Comparison of ENCODE assay signal across 11 cellular contexts in genomic region chr19:49335784-49336481, GRCh38. TPM values are rescaled to one million over a fixed set of nuclear protein-coding genes. Genes with fewer than 3 reads are reported as not detected.
A peak's percentile ranks its signal among the peaks of the same experiment; 100 is the strongest.
DNase-seq lines count a peak whose midpoint lies in the region; ATAC-seq and TF ChIP-seq lines count a peak whose summit lies in the region.
"Had no signal": no experiment of that assay in that cellular context is flagged by ENCODE, and none has a peak within 500 bp of the region (broad histone marks: within the 10 kb centered on the region; RNA-seq: fewer than 3 reads in every experiment).

No MANE protein-coding gene starts in this region.

- no peaks in the 10 kb centered on the region for H3K36me3 Mint-ChIP-seq in MCF 10A (ENCODE audit: insufficient read depth, unreplicated experiment)
- H3K36me3 Mint-ChIP-seq in activated CD4-positive, alpha-beta T cell treated with anti-CD3 and anti-CD28 coated beads, Interleukin-2, amount 10 ng/mL, durations not matched to agents 7 days and 5 days (ENCODE audit: low read depth): peaks cover 61% of the 10 kb centered on the region

- H3K27ac ChIP-seq in breast epithelium (no peak overlapping the region), right lobe of liver (peak overlapping the region in 1 of 3 donors; percentile 7), transverse colon (peak overlapping the region; percentile 29 to 71 (median 43)), mammary epithelial cell (ENCODE audit: insufficient read depth, low read depth, low read length) (no peak overlapping the region)

- intact Hi-C loops in breast epithelium (cut with DNase I; ENCODE audit: low total_unique reads) (no loop called here), MCF 10A (cut with micrococcal nuclease) (no loop called here), right lobe of liver (cut with DNase I) (no loop called here), transverse colon (cut with DNase I; ENCODE audit: low total_unique reads) (no loop called here), mammary epithelial cell (cut with micrococcal nuclease) (no loop called here)

- TF ChIP-seq CTCF in breast epithelium (IDR thresholded peaks at IDR 0.05) (no peak), MCF 10A (IDR thresholded peaks at IDR 0.05; ENCODE audit: unreplicated experiment) (no peak), right lobe of liver (IDR thresholded peaks at IDR 0.05) (no peak), transverse colon (IDR thresholded peaks at IDR 0.05) (no peak), BE2C (IDR thresholded peaks at IDR 0.05; ENCODE audit: low read depth, low read length) (no peak), mammary epithelial cell (conservative IDR thresholded peaks at IDR 0.05 in 1 of 2, IDR thresholded peaks at IDR 0.05 in 1 of 2; ENCODE audit: extremely low read depth in 1 of 2, insufficient read depth in 1 of 2, low read depth in 1 of 2, low read length in 2 of 2) (no peak)

- H3K36me3 ChIP-seq in breast epithelium (no peaks in the 10 kb centered on the region), right lobe of liver (no peaks in the 10 kb centered on the region), transverse colon (no peaks in the 10 kb centered on the region), BE2C (no peaks in the 10 kb centered on the region), mammary epithelial cell (ENCODE audit: insufficient read depth, low read length) (no peaks in the 10 kb centered on the region)

- H3K4me3 ChIP-seq in breast epithelium (peak overlapping the region; percentile 14 to 43 (median 27)), right lobe of liver (peak overlapping the region; percentile 6 to 24 (median 23)), transverse colon (peak overlapping the region in 3 of 4 donors; percentile 14 to 46 (median 21)), BE2C (ENCODE audit: low read depth, low read length) (no peak overlapping the region), mammary epithelial cell (replicated peaks in 1 of 3; ENCODE audit: insufficient read depth in 1 of 3, low read depth in 2 of 3, low read length in 3 of 3) (no peak overlapping the region)

- peaks cover 6% of the 10 kb centered on the region for H3K4me1 Mint-ChIP-seq in MCF 10A (ENCODE audit: insufficient read depth, unreplicated experiment)
- H3K4me1 Mint-ChIP-seq in activated CD4-positive, alpha-beta T cell treated with anti-CD3 and anti-CD28 coated beads, Interleukin-2, amount 10 ng/mL, durations not matched to agents 7 days and 5 days: peaks cover 82% of the 10 kb centered on the region

- no peaks in the 10 kb centered on the region for H3K27me3 Mint-ChIP-seq in MCF 10A (ENCODE audit: insufficient read depth, unreplicated experiment)
- H3K27me3 Mint-ChIP-seq in activated CD4-positive, alpha-beta T cell treated with anti-CD3 and anti-CD28 coated beads, Interleukin-2, amount 10 ng/mL, durations not matched to agents 7 days and 5 days: no peaks in the 10 kb centered on the region

- TF ChIP-seq POLR2A in breast epithelium (IDR thresholded peaks at IDR 0.05): no peak
- TF ChIP-seq POLR2A in right lobe of liver (IDR thresholded peaks at IDR 0.05): no peak
- TF ChIP-seq POLR2A in transverse colon (IDR thresholded peaks at IDR 0.05): no peak

- H3K27ac Mint-ChIP-seq in MCF 10A (ENCODE audit: low read depth, unreplicated experiment): no peak overlapping the region
- H3K27ac Mint-ChIP-seq in activated CD4-positive, alpha-beta T cell treated with anti-CD3 and anti-CD28 coated beads, Interleukin-2, amount 10 ng/mL, durations not matched to agents 7 days and 5 days: peak overlapping the region; percentile 100

- 69% methylated on average over 7 of the region's 14 CpGs for WGBS in right lobe of liver (ENCODE audit: insufficient coverage, low coverage, low lambda C conversion rate, missing lambda C conversion rate)
- WGBS in transverse colon (ENCODE audit: low coverage in 1 of 2), 2 donors: 59 to 76% methylated on average over 6 to 14 of the region's 14 CpGs
- WGBS in mammary epithelial cell (ENCODE audit: low coverage, missing lambda C conversion rate): 75% methylated on average over 14 of the region's 14 CpGs

- H3K9me3 ChIP-seq in breast epithelium (no peaks in the 10 kb centered on the region), right lobe of liver (no peaks in the 10 kb centered on the region), transverse colon (no peaks in the 10 kb centered on the region), BE2C (no peaks in the 10 kb centered on the region; the same call in 1 of the 2 replicates), mammary epithelial cell (replicated peaks; ENCODE audit: insufficient read depth, low read length) (no peaks in the 10 kb centered on the region)

- peak; percentile 15 to 38 for DNase-seq in breast epithelium (ENCODE audit: low spot score in 2 of 2)
- no peak for DNase-seq in MCF 10A (ENCODE audit: unreplicated experiment)
- DNase-seq in activated CD4-positive, alpha-beta T cell treated with anti-CD3 and anti-CD28 coated beads, Interleukin-2, amount 10 ng/mL, durations not matched to agents 7 days and 5 days: peak; percentile 54
- peak in 1 of 3 donors; percentile 28 for DNase-seq in right lobe of liver
- DNase-seq in transverse colon: no peak
- DNase-seq in BE2C: no peak
- DNase-seq in mammary epithelial cell: no peak

- POLR2A ChIA-PET in MCF 10A (lab: Yijun Ruan, JAX): interaction anchor here (0.6 kb wide), 1 partner anchor 152 kb away, joined by 3 read pairs; no protein-coding TSS in a partner anchor
- POLR2A ChIA-PET in activated CD4-positive, alpha-beta T cell treated with anti-CD3 and anti-CD28 coated beads, Interleukin-2, amount 10 ng/mL, durations not matched to agents 7 days and 5 days (lab: Charles Lee): no interaction called here

- CTCF ChIA-PET in MCF 10A (lab: Yijun Ruan, JAX): interaction anchor here (0.7 kb wide), 1 partner anchor 13 kb away, joined by 5 read pairs; no protein-coding TSS in a partner anchor
- CTCF ChIA-PET in activated CD4-positive, alpha-beta T cell treated with anti-CD3 and anti-CD28 coated beads, Interleukin-2, amount 10 ng/mL, durations not matched to agents 7 days and 5 days (lab: Charles Lee): interaction anchor here (1.2 kb wide), 1 partner anchor 138 kb away, joined by 3 read pairs; the partner anchor contains the start of gene FLT3LG
- CTCF ChIA-PET in mammary epithelial cell (lab: Charles Lee; ENCODE audit: low non-redundant PET): no interaction called here

- H3K9me3 Mint-ChIP-seq in MCF 10A (ENCODE audit: unreplicated experiment): no peaks in the 10 kb centered on the region
- no peaks in the 10 kb centered on the region for H3K9me3 Mint-ChIP-seq in activated CD4-positive, alpha-beta T cell treated with anti-CD3 and anti-CD28 coated beads, Interleukin-2, amount 10 ng/mL, durations not matched to agents 7 days and 5 days

- in situ Hi-C loops in transverse colon (cut with MboI; ENCODE audit: low pct_ligation_motif_present in 1 of 4, low pct_unique_long_range_greater_than_20kb in 1 of 4, low sequenced_read_pairs in 3 of 4): no loop called here
- in situ Hi-C loops in mammary epithelial cell (cut with MboI; ENCODE audit: low sequenced_read_pairs in 2 of 2): no loop called here

- H3K4me2 ChIP-seq in mammary epithelial cell (ENCODE audit: insufficient read depth, low read depth, low read length): no peak overlapping the region

- dilution Hi-C loops in mammary epithelial cell (cut with HindIII; ENCODE audit: low sequenced_read_pairs): no loop called here

- H3K9ac ChIP-seq in mammary epithelial cell (ENCODE audit: insufficient read depth, low read length): no peak overlapping the region

- no TSS peak for BruUV-seq in MCF 10A (replicated peaks; lab: Mats Ljungman, UMichigan)
- BruUV-seq in mammary epithelial cell (replicated peaks; lab: Mats Ljungman, UMichigan): no TSS peak

- no peak for ATAC-seq in right lobe of liver
- ATAC-seq in GM21423 (IDR thresholded peaks at IDR 0.05; ENCODE audit: unreplicated experiment): no peak
- ATAC-seq: esophagus mucosa had no signal

- peaks cover 0 to 6% of the 10 kb centered on the region in 2 donors for H3K4me1 ChIP-seq in breast epithelium
- peaks cover 0 to 19% (median 6%) of the 10 kb centered on the region in 4 donors for H3K4me1 ChIP-seq in right lobe of liver
- peaks cover 7 to 39% (median 24%) of the 10 kb centered on the region in 4 donors for H3K4me1 ChIP-seq in transverse colon
- no peaks in the 10 kb centered on the region; the same call in 1 of the 2 replicates for H3K4me1 ChIP-seq in BE2C
- peaks cover 13% of the 10 kb centered on the region for H3K4me1 ChIP-seq in mammary epithelial cell (ENCODE audit: insufficient read depth, low read length)

- H3K27me3 ChIP-seq in breast epithelium (no peaks in the 10 kb centered on the region), right lobe of liver (no peaks in the 10 kb centered on the region), transverse colon (no peaks in the 10 kb centered on the region), BE2C (no peaks in the 10 kb centered on the region), mammary epithelial cell (ENCODE audit: insufficient read depth, low read length) (no peaks in the 10 kb centered on the region)

- no peak overlapping the region for H2AFZ ChIP-seq in mammary epithelial cell (ENCODE audit: low read depth, low read length)

- H4K20me1 ChIP-seq in mammary epithelial cell (ENCODE audit: insufficient read depth, low read length): no peaks in the 10 kb centered on the region

- TF ChIP-seq EP300 in transverse colon (IDR thresholded peaks at IDR 0.05; ENCODE audit: low read depth): no peak

- no peak overlapping the region for H3K4me3 Mint-ChIP-seq in MCF 10A (ENCODE audit: unreplicated experiment)
- H3K4me3 Mint-ChIP-seq in activated CD4-positive, alpha-beta T cell treated with anti-CD3 and anti-CD28 coated beads, Interleukin-2, amount 10 ng/mL, durations not matched to agents 7 days and 5 days: peak overlapping the region; percentile 100

- H3K79me2 ChIP-seq in mammary epithelial cell (ENCODE audit: insufficient read depth, low read length): no peaks in the 10 kb centered on the region

RNA-seq across cellular contexts. Expression of gene CD37, which starts 0.7 kb away (rescaled TPM):
- total RNA-seq in breast epithelium (10 to 100 TPM in 2 of 3 donors, 1 to 10 TPM in 1; 2.9 to 19.7 (median 15.4) TPM), MCF 10A (2022) (not detected in 2 replicates), right lobe of liver (1 to 10 TPM; 1.1 to 5.0 (median 3.5) TPM), transverse colon (10 to 100 TPM in 3 of 4 donors, 1 to 10 TPM in 1; 8.5 to 24.0 (median 13.3) TPM), mammary epithelial cell (not detected)
- total RNA-seq in activated CD4-positive, alpha-beta T cell treated with anti-CD3 and anti-CD28 coated beads, Interleukin-2, amount 10 ng/mL, durations not matched to agents 7 days and 5 days: 100 to 1,000 TPM; 268 to 352 TPM
- polyA plus RNA-seq in BE2C (2012; ENCODE audit: insufficient read depth, insufficient read length, low read depth): 1.2 TPM
- not detected for polyA plus RNA-seq in mammary epithelial cell
- not detected for polyA minus RNA-seq in mammary epithelial cell
- total RNA-seq: kidney epithelial cell had no signal
- polyA plus RNA-seq: BJ had no signal

RNA-seq across cellular contexts. Expression of gene SLC6A16, which starts 10.9 kb away (rescaled TPM):
- total RNA-seq in breast epithelium (1 to 10 TPM; 1.2 to 2.7 (median 2.0) TPM), MCF 10A (2022) (0.39 TPM in 1 of 2 replicates, not detected in the other), right lobe of liver (1 to 10 TPM in 4 of 6 experiments, under 1 TPM in 2; 0.25 to 4.6 (median 2.4) TPM), transverse colon (under 1 TPM in 3 of 4 donors, not detected in 1; 0.40 to 0.75 (median 0.48) TPM), mammary epithelial cell (under 1 TPM; 0.17 to 0.59 TPM)
- total RNA-seq in activated CD4-positive, alpha-beta T cell treated with anti-CD3 and anti-CD28 coated beads, Interleukin-2, amount 10 ng/mL, durations not matched to agents 7 days and 5 days: 1 to 10 TPM; 4.8 to 5.7 TPM
- polyA plus RNA-seq in BE2C (2012; ENCODE audit: insufficient read depth, insufficient read length, low read depth): 0.74 TPM
- 0.01 TPM for polyA plus RNA-seq in mammary epithelial cell
- not detected for polyA minus RNA-seq in mammary epithelial cell

RNA-seq across cellular contexts. Expression of gene TEAD2, which starts 26.3 kb away (rescaled TPM):
- total RNA-seq in breast epithelium (10 to 100 TPM; 24.9 to 30.0 (median 25.1) TPM), MCF 10A (2022) (3.5 and 6.2 TPM in 2 replicates), right lobe of liver (1 to 10 TPM; 3.3 to 8.9 (median 5.3) TPM), transverse colon (10 to 100 TPM in 3 of 4 donors, 1 to 10 TPM in 1; 5.6 to 20.3 (median 10.9) TPM), mammary epithelial cell (10 to 100 TPM; 20.8 to 40.3 TPM)
- total RNA-seq in activated CD4-positive, alpha-beta T cell treated with anti-CD3 and anti-CD28 coated beads, Interleukin-2, amount 10 ng/mL, durations not matched to agents 7 days and 5 days: not detected
- polyA plus RNA-seq in BE2C (2012; ENCODE audit: insufficient read depth, insufficient read length, low read depth): 2.3 TPM
- 20.4 TPM for polyA plus RNA-seq in mammary epithelial cell
- polyA minus RNA-seq in mammary epithelial cell: 37.6 TPM

RNA-seq across cellular contexts. Expression of gene DKKL1, which starts 27.7 kb away (rescaled TPM):
- 1 to 10 TPM in 1 of 3 donors, under 1 TPM in 1, not detected in 1; 0.64 to 1.8 TPM for total RNA-seq in breast epithelium
- 0.56 TPM in 1 of 2 replicates, not detected in the other for total RNA-seq in MCF 10A (2022)
- total RNA-seq in activated CD4-positive, alpha-beta T cell treated with anti-CD3 and anti-CD28 coated beads, Interleukin-2, amount 10 ng/mL, durations not matched to agents 7 days and 5 days: not detected
- not detected for total RNA-seq in right lobe of liver
- 1 to 10 TPM in 1 of 4 donors, not detected in 3; 2.2 TPM for total RNA-seq in transverse colon
- not detected for polyA plus RNA-seq in BE2C (2012; ENCODE audit: insufficient read depth, insufficient read length, low read depth)
- total RNA-seq in mammary epithelial cell: not detected
- 0.18 TPM for polyA plus RNA-seq in mammary epithelial cell
- polyA minus RNA-seq in mammary epithelial cell: not detected

RNA-seq across cellular contexts. Expression of gene KASH5, which starts 52.1 kb away (rescaled TPM):
- total RNA-seq in breast epithelium: 1 to 10 TPM in 1 of 3 donors, not detected in 2; 1.9 TPM
- total RNA-seq in MCF 10A (2022): not detected in 2 replicates
- total RNA-seq in activated CD4-positive, alpha-beta T cell treated with anti-CD3 and anti-CD28 coated beads, Interleukin-2, amount 10 ng/mL, durations not matched to agents 7 days and 5 days: under 1 TPM; 0.45 to 0.85 TPM
- under 1 TPM in 1 of 6 experiments, not detected in 5; 0.32 TPM for total RNA-seq in right lobe of liver
- not detected for total RNA-seq in transverse colon
- not detected for polyA plus RNA-seq in BE2C (2012; ENCODE audit: insufficient read depth, insufficient read length, low read depth)
- not detected for total RNA-seq in mammary epithelial cell
- not detected for polyA plus RNA-seq in mammary epithelial cell
- not detected for polyA minus RNA-seq in mammary epithelial cell
- total RNA-seq: esophagus mucosa, kidney epithelial cell had no signal
- polyA plus RNA-seq: BJ had no signal

Comparison
In these comparisons a context has a peak if more than half of its experiments do, and no peak if none do; other contexts are left out.
1. DNase-seq: peak in breast epithelium (2 of 2) and activated CD4-positive, alpha-beta T cell treated with anti-CD3 and anti-CD28 coated beads, Interleukin-2, amount 10 ng/mL, durations not matched to agents 7 days and 5 days (single experiment); none in MCF 10A (single experiment), transverse colon (single experiment), BE2C (single experiment) and mammary epithelial cell (single experiment).
2. H3K4me3 ChIP-seq: peak in breast epithelium (3 of 3), right lobe of liver (3 of 3) and transverse colon (3 of 4); none in BE2C (single experiment) and mammary epithelial cell (0 of 3).
3. H3K27ac ChIP-seq: peak in transverse colon (4 of 4); none in breast epithelium (0 of 2) and mammary epithelial cell (single experiment).
4. RNA of gene CD37, which starts 0.7 kb away (total RNA-seq): 268 to 352 TPM in activated CD4-positive, alpha-beta T cell treated with anti-CD3 and anti-CD28 coated beads, Interleukin-2, amount 10 ng/mL, durations not matched to agents 7 days and 5 days; 8.5 to 24.0 TPM in transverse colon, 2.9 to 19.7 TPM in breast epithelium, 1.1 to 5.0 TPM in right lobe of liver, not detected in MCF 10A and not detected in mammary epithelial cell; every median in the first group is over 10 times any median in the second.